19 cellular contexts compared by ENCODE assay signal in the genomic region with DNA sequence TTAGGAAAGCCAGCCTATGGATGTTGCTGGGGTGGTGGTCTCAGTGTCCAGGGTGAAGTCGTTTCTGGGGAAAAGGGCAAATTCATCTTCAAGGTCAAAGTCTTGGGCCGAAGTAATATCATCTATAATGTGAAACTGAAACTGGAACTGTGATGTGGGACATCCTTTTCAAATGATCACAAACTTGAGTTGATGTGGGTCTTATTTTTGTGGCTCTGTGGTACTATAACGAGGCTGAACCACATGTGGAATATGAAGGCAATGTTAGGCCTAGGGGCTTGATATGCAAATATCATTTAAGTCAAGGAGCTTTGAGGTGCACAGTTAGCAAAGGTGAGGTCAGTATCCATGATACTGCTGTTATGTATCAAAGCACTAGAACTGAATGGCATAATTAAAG. TPM values are rescaled to one million over a fixed set of nuclear protein-coding genes. Genes with fewer than 3 reads are reported as not detected.
DNase-seq lines count a peak whose midpoint lies in the region; ATAC-seq and TF ChIP-seq lines count a peak whose summit lies in the region.
"Had no signal": no experiment of that assay in that cellular context is flagged by ENCODE, and none has a peak within 500 bp of the region (broad histone marks: within the 10 kb centered on the region; RNA-seq: fewer than 3 reads in every experiment).

No MANE protein-coding gene starts in this region.

- H3K27ac ChIP-seq in BLaER1 (0 out of 2 replicates have a peak overlapping the region, but pooled peaks have one; percentile 5), coronary artery (no peak overlapping the region)
- H3K27ac ChIP-seq: cardiac muscle cell, tibial nerve had no signal

- peak overlapping the region; percentile 70 for H3K27ac Mint-ChIP-seq in T-helper 1 cell treated with Interleukin-12 subunit alpha and Interleukin-12 subunit beta and Interleukin-4 antibody, amounts not matched to agents 30 μg/mL and 1 μg/mL, for 36 hours
- no peak overlapping the region for H3K27ac Mint-ChIP-seq in endothelial cell (ENCODE audit: unreplicated experiment)

- peaks cover 62% of the 10 kb centered on the region for H3K9me3 Mint-ChIP-seq in T-helper 1 cell treated with Interleukin-12 subunit alpha and Interleukin-12 subunit beta and Interleukin-4 antibody, amounts not matched to agents 30 μg/mL and 1 μg/mL, for 36 hours
- H3K9me3 Mint-ChIP-seq in endothelial cell (ENCODE audit: unreplicated experiment) = no peaks in the 10 kb centered on the region

- H4K20me1 ChIP-seq in BLaER1 = no peaks in the 10 kb centered on the region

- no peaks in the 10 kb centered on the region for H3K27me3 Mint-ChIP-seq in T-helper 1 cell treated with Interleukin-12 subunit alpha and Interleukin-12 subunit beta and Interleukin-4 antibody, amounts not matched to agents 30 μg/mL and 1 μg/mL, for 36 hours (ENCODE audit: low read depth)
- H3K27me3 Mint-ChIP-seq in endothelial cell (ENCODE audit: unreplicated experiment) = peaks cover 3% of the 10 kb centered on the region

- DNase-seq in endothelial cell (ENCODE audit: low spot score) (no peak), NCI-H774 (lab: John Stamatoyannopoulos, UW) (no peak), coronary artery (ENCODE audit: low spot score) (no peak)
- DNase-seq in stimulated activated CD4-positive, alpha-beta T cell treated with anti-CD3 and anti-CD28 coated beads, Interleukin-1b, Interleukin-23, amount 100 ng/mL, for 48 hours = no peak
- DNase-seq: activated CD4-positive, alpha-beta T cell treated with anti-CD3 and anti-CD28 coated beads, Interleukin-2, amount 50 U/mL, for 1 hour; activated naive CD4-positive, alpha-beta T cell; DMS53; glutamatergic neuron; kidney glomerular epithelial cell; NCI-H524 had no signal

- H3K9ac ChIP-seq in BLaER1 = no peak overlapping the region

- peaks cover 20% of the 10 kb centered on the region for H3K4me1 ChIP-seq in BLaER1
- H3K4me1 ChIP-seq: tibial nerve had no signal

- H3K4me1 Mint-ChIP-seq in T-helper 1 cell treated with Interleukin-12 subunit alpha and Interleukin-12 subunit beta and Interleukin-4 antibody, amounts not matched to agents 30 μg/mL and 1 μg/mL, for 36 hours (ENCODE audit: low read depth) = peaks cover 22% of the 10 kb centered on the region
- H3K4me1 Mint-ChIP-seq in endothelial cell (ENCODE audit: unreplicated experiment) = no peaks in the 10 kb centered on the region

- peaks cover 15% of the 10 kb centered on the region for H3K36me3 Mint-ChIP-seq in T-helper 1 cell treated with Interleukin-12 subunit alpha and Interleukin-12 subunit beta and Interleukin-4 antibody, amounts not matched to agents 30 μg/mL and 1 μg/mL, for 36 hours (ENCODE audit: low read depth)
- no peaks in the 10 kb centered on the region for H3K36me3 Mint-ChIP-seq in endothelial cell (ENCODE audit: low read depth, unreplicated experiment)

- no peaks in the 10 kb centered on the region for H3K27me3 ChIP-seq in BLaER1
- H3K27me3 ChIP-seq: cardiac muscle cell, tibial nerve had no signal

- peak overlapping the region; percentile 51 for H3K4me2 ChIP-seq in BLaER1

- peak overlapping the region; percentile 5 for H3K4me3 Mint-ChIP-seq in T-helper 1 cell treated with Interleukin-12 subunit alpha and Interleukin-12 subunit beta and Interleukin-4 antibody, amounts not matched to agents 30 μg/mL and 1 μg/mL, for 36 hours
- peak overlapping the region; percentile 11 for H3K4me3 Mint-ChIP-seq in endothelial cell (ENCODE audit: unreplicated experiment)

- ATAC-seq in GM19452 (IDR thresholded peaks at IDR 0.05; ENCODE audit: unreplicated experiment) = peak; percentile 32
- ATAC-seq in HG03045 (IDR thresholded peaks at IDR 0.05; ENCODE audit: unreplicated experiment) = no peak
- ATAC-seq: HepG2 had no signal

- TF ChIP-seq CTCF in endothelial cell (IDR thresholded peaks at IDR 0.05; ENCODE audit: unreplicated experiment) (no peak), coronary artery (IDR thresholded peaks at IDR 0.05) (no peak)

- no peaks in the 10 kb centered on the region for H3K36me3 ChIP-seq in BLaER1
- H3K36me3 ChIP-seq: cardiac muscle cell, tibial nerve had no signal

- H3K4me3 ChIP-seq in BLaER1 (no peak overlapping the region), coronary artery (no peak overlapping the region)
- H3K4me3 ChIP-seq: cardiac muscle cell, tibial nerve had no signal

- peaks cover 55% of the 10 kb centered on the region for H3K9me3 ChIP-seq in BLaER1

RNA-seq across cellular contexts. Expression of a gene that starts 1.5 kb away (rescaled TPM):
- total RNA-seq in endothelial cell (ENCODE audit: unreplicated experiment) = not detected
- total RNA-seq: cardiac muscle cell, HepG2, posterior vena cava, RPMI7951, tibial nerve had no signal
